Comparison of ENCODE assay signal across 16 cellular contexts in genomic region chr4:153113838-153114105, GRCh38.
DNase-seq lines count a peak whose midpoint lies in the region; ATAC-seq, FAIRE-seq and TF ChIP-seq lines count a peak whose summit lies in the region.
"Had no signal": no experiment of that assay in that cellular context is flagged by ENCODE, and none has a peak within 500 bp of the region (broad histone marks: within the 10 kb centered on the region; RNA-seq: fewer than 3 reads in every experiment).

No MANE protein-coding gene starts in this region.

- no peak overlapping the region for H3K27ac Mint-ChIP-seq in astrocyte (ENCODE audit: unreplicated experiment)
- H3K27ac Mint-ChIP-seq: CD4-positive, alpha-beta memory T cell had no signal

- H3K4me3 ChIP-seq in HepG2 (replicated peaks in 1 of 3; ENCODE audit: insufficient read depth in 1 of 3, low read depth in 2 of 3, low read length in 3 of 3), result no peak overlapping the region
- H3K4me3 ChIP-seq in right lobe of liver, result no peak overlapping the region
- peak overlapping the region; percentile 18 for H3K4me3 ChIP-seq in Loucy (ENCODE audit: low read length, poor library complexity, severe bottlenecking)
- H3K4me3 ChIP-seq in astrocyte (ENCODE audit: insufficient read depth, low read depth, low read length), result no peak overlapping the region
- H3K4me3 ChIP-seq in WERI-Rb-1 (ENCODE audit: low read depth, low read length), result no peak overlapping the region
- H3K4me3 ChIP-seq: PC-9 had no signal

- in situ Hi-C loops in HepG2 (cut with HindIII; ENCODE audit: extremely low pct_ligation_motif_present, low pct_unique_long_range_greater_than_20kb), result no loop called here

- H3K4me1 Mint-ChIP-seq in astrocyte (ENCODE audit: low read depth, unreplicated experiment), result no peaks in the 10 kb centered on the region

- H3K9ac ChIP-seq in HepG2 (ENCODE audit: insufficient read depth, low read depth, low read length), result no peak overlapping the region
- H3K9ac ChIP-seq in Loucy (ENCODE audit: low read depth, low read length, poor library complexity, severe bottlenecking), result peak overlapping the region; percentile 37
- no peak overlapping the region for H3K9ac ChIP-seq in astrocyte (ENCODE audit: low read length)

- ATAC-seq in HepG2 (no peak), right lobe of liver (no peak), GM19351 (IDR thresholded peaks at IDR 0.05; ENCODE audit: unreplicated experiment) (no peak), GM21367 (IDR thresholded peaks at IDR 0.05; ENCODE audit: unreplicated experiment) (no peak)

- H2AFZ ChIP-seq in HepG2 (ENCODE audit: low read length), result no peak overlapping the region
- peak overlapping the region; percentile 26 for H2AFZ ChIP-seq in Loucy (ENCODE audit: low read length)
- no peak overlapping the region for H2AFZ ChIP-seq in astrocyte (ENCODE audit: low read depth, low read length)
- H2AFZ ChIP-seq: PC-9 had no signal

- TF ChIP-seq EP300 in HepG2 (IDR thresholded peaks at IDR 0.05; ENCODE audit: low read depth in 2 of 2, low read length in 2 of 2) (no peak), HepG2 (CRISPR knock-in tag; IDR thresholded peaks at IDR 0.05; ENCODE audit: borderline replicate concordance) (no peak)

- H3K4me3 Mint-ChIP-seq in astrocyte (ENCODE audit: unreplicated experiment), result no peak overlapping the region
- H3K4me3 Mint-ChIP-seq: CD4-positive, alpha-beta memory T cell had no signal

- FAIRE-seq in HepG2 (lab: Jason Lieb, UNC), result no peak
- FAIRE-seq in astrocyte (lab: Jason Lieb, UNC), result no peak

- H3K27ac ChIP-seq in HepG2 (ENCODE audit: extremely low read length, insufficient read depth, low read length) (no peak overlapping the region), right lobe of liver (no peak overlapping the region), astrocyte (ENCODE audit: low read depth, low read length) (no peak overlapping the region), WERI-Rb-1 (no peak overlapping the region)
- H3K27ac ChIP-seq: PC-9 had no signal

- 46% methylated on average over 5 of the region's 5 CpGs for WGBS in HepG2 (ENCODE audit: low lambda C conversion rate)
- 43% methylated on average over 2 of the region's 5 CpGs for WGBS in right lobe of liver (ENCODE audit: insufficient coverage, low coverage, low lambda C conversion rate, missing lambda C conversion rate)

- DNase-seq in HepG2 (ENCODE audit: low spot score), result no peak
- DNase-seq in right lobe of liver, result no peak
- DNase-seq in astrocyte (ENCODE audit: low read depth), result no peak
- no peak for DNase-seq in WERI-Rb-1
- DNase-seq: GOT3, KBM-7, NCI-H1048, NCI-H1436 treated with DMSO at 0.1 percent for 48 hours, NCI-H2029 treated with DMSO at 0.1 percent for 48 hours, NCI-H2171 treated with DMSO at 0.1 percent for 48 hours, NCI-H446 treated with DMSO at 0.1 percent for 48 hours, PC-9 had no signal

- H3K27me3 ChIP-seq in HepG2 (ENCODE audit: control insufficient read depth in 1 of 2, insufficient read depth in 2 of 2, low read length in 2 of 2), result peaks cover 0 to 34% of the 10 kb centered on the region in 2 experiments; a peak in 4 of 5 replicates
- H3K27me3 ChIP-seq in right lobe of liver, result no peaks in the 10 kb centered on the region
- no peaks in the 10 kb centered on the region for H3K27me3 ChIP-seq in Loucy (ENCODE audit: insufficient read depth, low read length, poor library complexity, severe bottlenecking)
- no peaks in the 10 kb centered on the region for H3K27me3 ChIP-seq in astrocyte (ENCODE audit: insufficient read depth, low read length)
- no peaks in the 10 kb centered on the region for H3K27me3 ChIP-seq in WERI-Rb-1 (ENCODE audit: insufficient read depth, low read depth, severe bottlenecking)

- TF ChIP-seq CTCF in HepG2 (CRISPR knock-in tag; IDR thresholded peaks at IDR 0.05) (no peak), right lobe of liver (IDR thresholded peaks at IDR 0.05) (no peak), Loucy (conservative IDR thresholded peaks at IDR 0.05; ENCODE audit: low read length) (no peak), astrocyte (IDR thresholded peaks at IDR 0.05; ENCODE audit: insufficient read depth, low read depth, low read length) (no peak), WERI-Rb-1 (IDR thresholded peaks at IDR 0.05; ENCODE audit: low read depth, low read length) (no peak)

- peaks cover 6% of the 10 kb centered on the region for H3K27me3 Mint-ChIP-seq in astrocyte (ENCODE audit: low read depth, unreplicated experiment)
- H3K27me3 Mint-ChIP-seq: CD4-positive, alpha-beta memory T cell had no signal

- TF ChIP-seq POLR2A in HepG2 (IDR thresholded peaks at IDR 0.05; ENCODE audit: insufficient read depth in 1 of 2, low read depth in 2 of 2, low read length in 2 of 2) (no peak), right lobe of liver (IDR thresholded peaks at IDR 0.05) (no peak)

- H3K36me3 Mint-ChIP-seq in astrocyte (ENCODE audit: low read depth, unreplicated experiment), result no peaks in the 10 kb centered on the region
- H3K36me3 Mint-ChIP-seq: CD4-positive, alpha-beta memory T cell had no signal

- H3K79me2 ChIP-seq in HepG2 (ENCODE audit: insufficient read depth, low read length), result no peaks in the 10 kb centered on the region
- H3K79me2 ChIP-seq in Loucy (ENCODE audit: insufficient read depth, low read length), result no peaks in the 10 kb centered on the region
- H3K79me2 ChIP-seq in astrocyte (ENCODE audit: insufficient read depth, low read length), result no peaks in the 10 kb centered on the region

- H3K9me2 ChIP-seq in Loucy (replicated peaks; ENCODE audit: low read depth, low read length), result no peaks in the 10 kb centered on the region

- H3K4me2 ChIP-seq in HepG2 (ENCODE audit: low read depth, low read length) (peak overlapping the region; percentile 20; the same call in 1 of the 2 replicates), Loucy (ENCODE audit: low read depth, low read length, poor library complexity, severe bottlenecking) (peak overlapping the region; percentile 61), astrocyte (ENCODE audit: low read length) (peak overlapping the region; percentile 37)
- H3K4me2 ChIP-seq: PC-9 had no signal

- BruUV-seq in HepG2 (replicated peaks; lab: Mats Ljungman, UMichigan), result no TSS peak

- no peaks in the 10 kb centered on the region for H3K9me3 ChIP-seq in HepG2 (ENCODE audit: low read length)
- no peaks in the 10 kb centered on the region for H3K9me3 ChIP-seq in right lobe of liver
- H3K9me3 ChIP-seq in Loucy (ENCODE audit: insufficient read depth, low read depth, low read length), result no peaks in the 10 kb centered on the region
- H3K9me3 ChIP-seq in astrocyte (ENCODE audit: insufficient read depth, low read depth, low read length), result no peaks in the 10 kb centered on the region
- no peaks in the 10 kb centered on the region for H3K9me3 ChIP-seq in WERI-Rb-1 (ENCODE audit: severe bottlenecking)

- no peaks in the 10 kb centered on the region for H3K36me3 ChIP-seq in HepG2 (replicated peaks in 1 of 2; ENCODE audit: control insufficient read depth in 1 of 2, insufficient read depth in 2 of 2, low read length in 2 of 2)
- no peaks in the 10 kb centered on the region for H3K36me3 ChIP-seq in right lobe of liver
- no peaks in the 10 kb centered on the region for H3K36me3 ChIP-seq in Loucy (ENCODE audit: insufficient read depth, low read length)
- no peaks in the 10 kb centered on the region for H3K36me3 ChIP-seq in astrocyte (ENCODE audit: insufficient read depth, low read length)
- H3K36me3 ChIP-seq in WERI-Rb-1, result no peaks in the 10 kb centered on the region

- H3K9me3 Mint-ChIP-seq in astrocyte (ENCODE audit: unreplicated experiment), result no peaks in the 10 kb centered on the region
- H3K9me3 Mint-ChIP-seq: CD4-positive, alpha-beta memory T cell had no signal

- H3K4me1 ChIP-seq in HepG2 (ENCODE audit: insufficient read depth, low read length), result peaks cover 11% of the 10 kb centered on the region; the same call in 1 of the 2 replicates
- no peaks in the 10 kb centered on the region for H3K4me1 ChIP-seq in right lobe of liver
- H3K4me1 ChIP-seq in Loucy (ENCODE audit: insufficient read depth, low read length, poor library complexity, severe bottlenecking), result peaks cover 55% of the 10 kb centered on the region
- peaks cover 20% of the 10 kb centered on the region for H3K4me1 ChIP-seq in astrocyte (ENCODE audit: insufficient read depth, low read length)

- peaks cover 15% of the 10 kb centered on the region; the same call in 1 of the 2 replicates for H3F3A ChIP-seq in Loucy (ENCODE audit: low read depth)

- POLR2A ChIA-PET in HepG2 (lab: Yijun Ruan, JAX), result no interaction called here

- intact Hi-C loops in HepG2 (cut with micrococcal nuclease; ENCODE audit: unreplicated experiment) (no loop called here), right lobe of liver (cut with DNase I) (no loop called here)

- CTCF ChIA-PET in HepG2 (lab: Yijun Ruan, JAX; ENCODE audit: low intra/inter-chr PET ratio, low total read pairs), result no interaction called here

- H4K20me1 ChIP-seq in HepG2 (ENCODE audit: insufficient read depth, low read length) (no peaks in the 10 kb centered on the region), Loucy (ENCODE audit: insufficient read depth, low read length, poor library complexity, severe bottlenecking) (no peaks in the 10 kb centered on the region), astrocyte (ENCODE audit: insufficient read depth, low read length) (no peaks in the 10 kb centered on the region)

- no peak for TF ChIP-seq RAD21 in HepG2 (CRISPR knock-in tag; IDR thresholded peaks at IDR 0.05)

TF ChIP-seq in HepG2, 621 proteins besides CTCF, POLR2A, EP300 and RAD21 (continues in another document):
- TF ChIP-seq HMG20B (CRISPR knock-in tag; conservative IDR thresholded peaks at IDR 0.05) (no peak), TSC22D2 (CRISPR knock-in tag; IDR thresholded peaks at IDR 0.05; ENCODE audit: borderline replicate concordance) (no peak), MEF2D (CRISPR knock-in tag; IDR thresholded peaks at IDR 0.05) (no peak), STAG1 (CRISPR knock-in tag; IDR thresholded peaks at IDR 0.05) (no peak), RFXAP (CRISPR knock-in tag; IDR thresholded peaks at IDR 0.05; ENCODE audit: borderline replicate concordance) (no peak), FOXM1 (CRISPR knock-in tag; IDR thresholded peaks at IDR 0.05) (no peak)
